ENCODE assay signal across 1 cellular context in genomic region chr12:71162832-71163711, GRCh38.
A peak's percentile ranks its signal among the peaks of the same experiment; 100 is the strongest.
TF ChIP-seq lines count a peak whose summit lies in the region.

No MANE protein-coding gene starts in this region.

TF ChIP-seq in HepG2, 621 proteins besides CTCF, POLR2A, EP300 and RAD21 (continued from another document and continues in another):
- TF ChIP-seq GMEB1 (CRISPR knock-in tag; IDR thresholded peaks at IDR 0.05; ENCODE audit: borderline replicate concordance) = peak; percentile 55; the same call in 1 of the 2 replicates
- peak; percentile 56; the same call in 1 of the 2 replicates for TF ChIP-seq FOXK2 (IDR thresholded peaks at IDR 0.05)
- TF ChIP-seq ZSCAN5A (CRISPR knock-in tag; IDR thresholded peaks at IDR 0.05; ENCODE audit: borderline replicate concordance) = no peak
- no peak for TF ChIP-seq ZSCAN9 (CRISPR knock-in tag; IDR thresholded peaks at IDR 0.05; ENCODE audit: borderline replicate concordance)
- peak; percentile 56; the same call in 1 of the 2 replicates for TF ChIP-seq NR2F2 (IDR thresholded peaks at IDR 0.05; ENCODE audit: borderline replicate concordance, low read depth)
- TF ChIP-seq ZNF225 (CRISPR knock-in tag; IDR thresholded peaks at IDR 0.05) = no peak
- no peak for TF ChIP-seq HDAC1 (CRISPR knock-in tag; IDR thresholded peaks at IDR 0.05)
- peak; percentile 91 for TF ChIP-seq FOXA3 (CRISPR knock-in tag; IDR thresholded peaks at IDR 0.05)
- peak; percentile 17; the same call in 1 of the 2 replicates for TF ChIP-seq MYPOP (CRISPR knock-in tag; IDR thresholded peaks at IDR 0.05)
- no peak for TF ChIP-seq KMT2B (CRISPR knock-in tag; IDR thresholded peaks at IDR 0.05)
- TF ChIP-seq NR2F1 (CRISPR knock-in tag; IDR thresholded peaks at IDR 0.05) = peak in 1 of 2 experiments; percentile 47; a peak in 1 of 4 replicates
- peak; percentile 62 for TF ChIP-seq HDAC2 (CRISPR knock-in tag; IDR thresholded peaks at IDR 0.05)
- peak; percentile 45; the same call in 1 of the 2 replicates for TF ChIP-seq CEBPG (CRISPR knock-in tag; IDR thresholded peaks at IDR 0.05)
- peak; percentile 38; the same call in 1 of the 2 replicates for TF ChIP-seq ZNF292 (CRISPR knock-in tag; IDR thresholded peaks at IDR 0.05; ENCODE audit: borderline replicate concordance, low read depth)
- no peak for TF ChIP-seq TIGD3 (CRISPR knock-in tag; IDR thresholded peaks at IDR 0.05; ENCODE audit: borderline replicate concordance)
- 0 out of 2 replicates have a peak, but pooled peaks have one; percentile 44 for TF ChIP-seq BHLHE40 (IDR thresholded peaks at IDR 0.05; ENCODE audit: low read length)
- peak; percentile 70 for TF ChIP-seq TCF7 (IDR thresholded peaks at IDR 0.05; ENCODE audit: low read depth)
- 0 out of 2 replicates have a peak, but pooled peaks have one; percentile 47 for TF ChIP-seq NR2C2 (CRISPR knock-in tag; IDR thresholded peaks at IDR 0.05; ENCODE audit: borderline replicate concordance)
- TF ChIP-seq ZNF280B (CRISPR knock-in tag; IDR thresholded peaks at IDR 0.05; ENCODE audit: borderline replicate concordance) = no peak
- peak; percentile 48; the same call in 1 of the 2 replicates for TF ChIP-seq ZNF644 (CRISPR knock-in tag; IDR thresholded peaks at IDR 0.05; ENCODE audit: low read depth)
- no peak for TF ChIP-seq ELF1 (CRISPR knock-in tag; IDR thresholded peaks at IDR 0.05)
- no peak; the same call in 1 of the 2 replicates for TF ChIP-seq NR2F6 (IDR thresholded peaks at IDR 0.05)
- peak; percentile 41; the same call in 1 of the 2 replicates for TF ChIP-seq NR2F6 (CRISPR knock-in tag; IDR thresholded peaks at IDR 0.05)
- peak; percentile 33; the same call in 1 of the 2 replicates for TF ChIP-seq SALL1 (CRISPR knock-in tag; IDR thresholded peaks at IDR 0.05)
- no peak for TF ChIP-seq ZFP36 (IDR thresholded peaks at IDR 0.05; ENCODE audit: borderline replicate concordance, low read depth, low read length, partially characterized antibody)
- peak; percentile 79 for TF ChIP-seq ZFP1 (CRISPR knock-in tag; IDR thresholded peaks at IDR 0.05)
- peak; percentile 28; the same call in 1 of the 2 replicates for TF ChIP-seq ELF3 (CRISPR knock-in tag; IDR thresholded peaks at IDR 0.05)
- no peak for TF ChIP-seq ZFP82 (CRISPR knock-in tag; IDR thresholded peaks at IDR 0.05; ENCODE audit: borderline replicate concordance)
- no peak for TF ChIP-seq PAX8 (CRISPR knock-in tag; IDR thresholded peaks at IDR 0.05; ENCODE audit: borderline replicate concordance)
- TF ChIP-seq ARNTL (CRISPR knock-in tag; IDR thresholded peaks at IDR 0.05) = peak; percentile 40; the same call in 1 of the 2 replicates
- TF ChIP-seq RCOR2 (CRISPR knock-in tag; IDR thresholded peaks at IDR 0.05) = peak; percentile 60; the same call in 1 of the 2 replicates
- peak; percentile 26; the same call in 1 of the 2 replicates for TF ChIP-seq ZNF281 (CRISPR knock-in tag; IDR thresholded peaks at IDR 0.05; ENCODE audit: borderline replicate concordance)
- TF ChIP-seq HOMEZ (CRISPR knock-in tag; IDR thresholded peaks at IDR 0.05; ENCODE audit: low read depth) = peak; percentile 66
- TF ChIP-seq KDM4B (CRISPR knock-in tag; IDR thresholded peaks at IDR 0.05) = peak; percentile 27; the same call in 1 of the 2 replicates
- TF ChIP-seq ZNF30 (CRISPR knock-in tag; IDR thresholded peaks at IDR 0.05) = no peak
- no peak for TF ChIP-seq MXD1 (CRISPR knock-in tag; IDR thresholded peaks at IDR 0.05)
- TF ChIP-seq MATR3 (CRISPR knock-in tag; IDR thresholded peaks at IDR 0.05) = no peak
- TF ChIP-seq MLX (CRISPR knock-in tag; IDR thresholded peaks at IDR 0.05) = peak; percentile 72
- TF ChIP-seq NCOA2 (CRISPR knock-in tag; IDR thresholded peaks at IDR 0.05) = peak; percentile 92
- no peak for TF ChIP-seq GZF1 (CRISPR knock-in tag; IDR thresholded peaks at IDR 0.05)
- TF ChIP-seq JUN (CRISPR knock-in tag; IDR thresholded peaks at IDR 0.05) = 0 out of 2 replicates have a peak, but pooled peaks have one; percentile 38
- no peak; the same call in 1 of the 2 replicates for TF ChIP-seq MTA1 (CRISPR knock-in tag; IDR thresholded peaks at IDR 0.05; ENCODE audit: borderline replicate concordance)
- peak; percentile 72 for TF ChIP-seq TARDBP (CRISPR knock-in tag; IDR thresholded peaks at IDR 0.05)
- peak; percentile 58; the same call in 1 of the 2 replicates for TF ChIP-seq IKZF5 (CRISPR knock-in tag; IDR thresholded peaks at IDR 0.05)
- peak; percentile 77; the same call in 1 of the 2 replicates for TF ChIP-seq ZNF710 (CRISPR knock-in tag; IDR thresholded peaks at IDR 0.05; ENCODE audit: borderline replicate concordance)
- TF ChIP-seq ZNF207 (IDR thresholded peaks at IDR 0.05; ENCODE audit: borderline replicate concordance) = no peak
- TF ChIP-seq RBFOX2 (IDR thresholded peaks at IDR 0.05; ENCODE audit: low read depth, low read length) = peak; percentile 49; the same call in 1 of the 2 replicates
- TF ChIP-seq DRAP1 (CRISPR knock-in tag; IDR thresholded peaks at IDR 0.05) = peak; percentile 61; the same call in 1 of the 2 replicates
- no peak for TF ChIP-seq CHD4 (IDR thresholded peaks at IDR 0.05; ENCODE audit: borderline replicate concordance, low read length)
